Comparison of ENCODE assay signal across 2 cellular contexts in the genomic region with DNA sequence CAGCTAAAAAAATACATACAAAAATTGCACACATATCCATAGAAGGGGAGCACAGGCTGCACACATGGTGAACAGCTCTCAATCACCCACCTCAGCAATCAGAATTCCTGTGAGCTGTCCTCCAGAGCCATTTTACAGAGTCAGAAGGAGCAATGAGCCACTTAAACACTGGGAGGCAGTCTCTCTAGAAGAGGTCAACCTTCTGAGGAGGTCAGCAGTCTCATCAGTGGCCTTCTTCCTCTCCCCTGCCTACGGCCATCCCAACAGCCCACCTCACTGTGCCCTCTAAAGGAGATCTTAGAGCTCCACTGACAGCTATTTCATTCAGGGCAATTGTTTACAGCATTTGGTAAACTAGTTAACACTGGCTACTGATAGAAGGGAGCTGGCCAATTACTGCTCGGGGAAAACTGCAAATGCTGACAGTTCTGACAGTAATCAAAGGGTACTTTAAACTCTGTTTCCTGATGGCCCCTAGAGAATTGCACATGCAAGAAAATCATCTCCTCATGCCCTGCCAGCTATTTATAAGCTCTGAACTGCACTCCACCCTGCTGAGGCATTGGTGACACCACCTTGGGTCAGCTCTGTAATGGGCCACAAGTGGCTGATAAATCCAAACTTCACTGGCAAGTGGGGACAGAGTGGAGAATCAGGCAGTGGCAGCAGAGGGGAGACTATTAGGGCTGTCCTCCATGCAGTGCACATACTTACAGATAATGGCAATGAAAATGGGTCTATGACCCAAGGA.
TF ChIP-seq lines count a peak whose summit lies in the region.

No MANE protein-coding gene starts in this region.

TF ChIP-seq in A549, 52 proteins besides CTCF, POLR2A, EP300 and RAD21 (continued from another document):
- TF ChIP-seq, protein P1, sequence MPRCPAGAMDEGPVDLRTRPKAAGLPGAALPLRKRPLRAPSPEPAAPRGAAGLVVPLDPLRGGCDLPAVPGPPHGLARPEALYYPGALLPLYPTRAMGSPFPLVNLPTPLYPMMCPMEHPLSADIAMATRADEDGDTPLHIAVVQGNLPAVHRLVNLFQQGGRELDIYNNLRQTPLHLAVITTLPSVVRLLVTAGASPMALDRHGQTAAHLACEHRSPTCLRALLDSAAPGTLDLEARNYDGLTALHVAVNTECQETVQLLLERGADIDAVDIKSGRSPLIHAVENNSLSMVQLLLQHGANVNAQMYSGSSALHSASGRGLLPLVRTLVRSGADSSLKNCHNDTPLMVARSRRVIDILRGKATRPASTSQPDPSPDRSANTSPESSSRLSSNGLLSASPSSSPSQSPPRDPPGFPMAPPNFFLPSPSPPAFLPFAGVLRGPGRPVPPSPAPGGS (IDR thresholded peaks at IDR 0.05): no peak
- no peak for TF ChIP-seq SMC3 (IDR thresholded peaks at IDR 0.05)
- no peak for TF ChIP-seq JUN (IDR thresholded peaks at IDR 0.05)
- TF ChIP-seq SREBF2 (IDR thresholded peaks at IDR 0.05): no peak
- no peak for TF ChIP-seq GATA3 (IDR thresholded peaks at IDR 0.05; ENCODE audit: borderline replicate concordance)
- no peak for TF ChIP-seq ZFP36 (IDR thresholded peaks at IDR 0.05; ENCODE audit: borderline replicate concordance, partially characterized antibody)
- TF ChIP-seq HOXB13 (CRISPR knock-in tag; IDR thresholded peaks at IDR 0.05; ENCODE audit: low read depth): no peak
- TF ChIP-seq CBX8 (IDR thresholded peaks at IDR 0.05): no peak
- TF ChIP-seq CHD4 (IDR thresholded peaks at IDR 0.05; ENCODE audit: borderline replicate concordance): no peak
- TF ChIP-seq, protein P2, sequence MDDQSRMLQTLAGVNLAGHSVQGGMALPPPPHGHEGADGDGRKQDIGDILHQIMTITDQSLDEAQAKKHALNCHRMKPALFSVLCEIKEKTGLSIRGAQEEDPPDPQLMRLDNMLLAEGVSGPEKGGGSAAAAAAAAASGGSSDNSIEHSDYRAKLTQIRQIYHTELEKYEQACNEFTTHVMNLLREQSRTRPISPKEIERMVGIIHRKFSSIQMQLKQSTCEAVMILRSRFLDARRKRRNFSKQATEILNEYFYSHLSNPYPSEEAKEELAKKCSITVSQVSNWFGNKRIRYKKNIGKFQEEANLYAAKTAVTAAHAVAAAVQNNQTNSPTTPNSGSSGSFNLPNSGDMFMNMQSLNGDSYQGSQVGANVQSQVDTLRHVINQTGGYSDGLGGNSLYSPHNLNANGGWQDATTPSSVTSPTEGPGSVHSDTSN (IDR thresholded peaks at IDR 0.05): no peak
- TF ChIP-seq ATOH8 (CRISPR knock-in tag; IDR thresholded peaks at IDR 0.05; ENCODE audit: low read depth): no peak

TF ChIP-seq in GM23338, 12 proteins besides CTCF, POLR2A, EP300 and RAD21 (continued from another document):
- TF ChIP-seq ZNF462 (CRISPR knock-in tag; IDR thresholded peaks at IDR 0.05) (no peak), ZNF114 (CRISPR knock-in tag; IDR thresholded peaks at IDR 0.05) (no peak), NANOG (IDR thresholded peaks at IDR 0.05; ENCODE audit: borderline replicate concordance) (no peak), EZH2phosphoT487 (IDR thresholded peaks at IDR 0.05; ENCODE audit: unreplicated experiment) (no peak), CREB1 (CRISPR knock-in tag; IDR thresholded peaks at IDR 0.05; ENCODE audit: low read depth) (no peak), EZH2 (IDR thresholded peaks at IDR 0.05; ENCODE audit: low read depth, unreplicated experiment) (no peak), REST (IDR thresholded peaks at IDR 0.05; ENCODE audit: unreplicated experiment) (no peak)
- TF ChIP-seq, protein P3, sequence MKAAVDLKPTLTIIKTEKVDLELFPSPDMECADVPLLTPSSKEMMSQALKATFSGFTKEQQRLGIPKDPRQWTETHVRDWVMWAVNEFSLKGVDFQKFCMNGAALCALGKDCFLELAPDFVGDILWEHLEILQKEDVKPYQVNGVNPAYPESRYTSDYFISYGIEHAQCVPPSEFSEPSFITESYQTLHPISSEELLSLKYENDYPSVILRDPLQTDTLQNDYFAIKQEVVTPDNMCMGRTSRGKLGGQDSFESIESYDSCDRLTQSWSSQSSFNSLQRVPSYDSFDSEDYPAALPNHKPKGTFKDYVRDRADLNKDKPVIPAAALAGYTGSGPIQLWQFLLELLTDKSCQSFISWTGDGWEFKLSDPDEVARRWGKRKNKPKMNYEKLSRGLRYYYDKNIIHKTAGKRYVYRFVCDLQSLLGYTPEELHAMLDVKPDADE (IDR thresholded peaks at IDR 0.05): no peak
